8 cellular contexts compared by ENCODE assay signal in the genomic region with DNA sequence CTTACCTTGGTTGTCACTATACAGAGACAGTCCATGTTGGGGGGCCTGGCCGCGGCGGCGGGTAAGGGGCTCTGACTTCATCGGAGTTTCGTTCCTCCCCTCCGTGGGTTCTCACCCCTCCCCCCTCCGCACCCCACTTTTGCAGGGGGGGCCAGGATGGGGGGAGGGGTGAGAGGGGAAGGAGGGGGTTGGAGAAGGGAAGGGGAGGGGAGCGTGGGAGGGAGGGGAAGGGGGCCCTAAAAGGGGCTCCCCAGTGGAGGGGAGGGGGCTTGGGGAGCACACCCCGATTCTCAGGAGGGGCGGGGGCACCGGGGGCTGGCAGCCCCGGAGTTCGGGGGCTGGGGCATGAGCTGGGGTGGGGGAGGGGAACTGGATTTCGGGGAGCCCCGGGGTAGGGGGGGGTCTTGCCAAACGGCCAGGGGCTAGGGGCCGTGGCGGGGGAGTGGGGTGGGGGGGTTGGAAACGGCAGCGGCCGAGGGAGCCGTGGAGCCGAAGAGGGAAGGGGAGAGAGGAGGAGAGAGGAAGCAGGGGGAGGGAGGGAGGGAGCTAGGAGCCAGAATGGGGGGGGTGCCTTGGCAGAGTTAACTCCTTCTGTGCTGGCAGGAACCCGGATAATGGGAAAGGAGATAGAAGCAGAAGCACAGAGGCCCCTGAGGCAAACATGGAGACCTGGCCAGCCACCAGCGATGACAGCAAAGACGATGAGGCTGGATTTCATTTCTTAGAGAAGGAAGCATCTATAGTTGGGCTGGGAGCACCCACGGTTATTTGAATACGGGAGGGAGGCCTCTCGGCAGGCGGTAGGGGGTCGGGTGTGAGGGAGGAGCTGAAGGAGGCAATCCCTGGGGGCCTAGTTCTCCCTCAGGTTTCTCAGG. TPM values are rescaled to one million over a fixed set of nuclear protein-coding genes. Genes with fewer than 3 reads are reported as not detected.
DNase-seq lines count a peak whose midpoint lies in the region; ATAC-seq, FAIRE-seq and TF ChIP-seq lines count a peak whose summit lies in the region.

No MANE protein-coding gene starts in this region.

- peak overlapping the region; percentile 71 for H3K4me3 ChIP-seq in BLaER1
- H3K4me3 ChIP-seq in epithelial cell of proximal tubule (ENCODE audit: low read depth, low read length), result peak overlapping the region; percentile 65

- H3K4me1 ChIP-seq in BLaER1, result peaks cover 78% of the 10 kb centered on the region

- H3K9me3 Mint-ChIP-seq in natural killer cell treated with Interleukin-12 subunit alpha and Interleukin-12 subunit beta and Interleukin-15 and Interleukin-18, amount 100 ng/mL, for 72 hours, result no peaks in the 10 kb centered on the region

- H3K27me3 Mint-ChIP-seq in natural killer cell treated with Interleukin-12 subunit alpha and Interleukin-12 subunit beta and Interleukin-15 and Interleukin-18, amount 100 ng/mL, for 72 hours, result peaks cover under 1 to 1% of the 10 kb centered on the region in 2 donors

- no peaks in the 10 kb centered on the region for H3K27me3 ChIP-seq in BLaER1

- peak overlapping the region; percentile 99 for H3K4me2 ChIP-seq in BLaER1

- POLR2A ChIA-PET in HEK293T (lab: Yijun Ruan, JAX), result interaction anchor here (0.6 to 9.3 kb wide), 2 partner anchors 21 to 74 kb away, joined by 3 to 166 read pairs; partner anchors contain the start of genes DVL2, GABARAP and PHF23

- H3K36me3 Mint-ChIP-seq in natural killer cell treated with Interleukin-12 subunit alpha and Interleukin-12 subunit beta and Interleukin-15 and Interleukin-18, amount 100 ng/mL, for 72 hours, result no peaks in the 10 kb centered on the region

- peak overlapping the region; percentile 94 for H3K9ac ChIP-seq in BLaER1

- H3K4me3 Mint-ChIP-seq in natural killer cell treated with Interleukin-12 subunit alpha and Interleukin-12 subunit beta and Interleukin-15 and Interleukin-18, amount 100 ng/mL, for 72 hours, result peak overlapping the region; percentile 38

- no peak for ATAC-seq in natural killer cell treated with Interleukin-12 subunit alpha and Interleukin-12 subunit beta and Interleukin-15 and Interleukin-18, amount 100 ng/mL, for 72 hours
- ATAC-seq in GM21423 (IDR thresholded peaks at IDR 0.05; ENCODE audit: unreplicated experiment), result no peak

- FAIRE-seq in RCC 7860 (lab: Jason Lieb, UNC), result no peak

- H3K9me3 ChIP-seq in BLaER1, result no peaks in the 10 kb centered on the region

- H3K27ac Mint-ChIP-seq in natural killer cell treated with Interleukin-12 subunit alpha and Interleukin-12 subunit beta and Interleukin-15 and Interleukin-18, amount 100 ng/mL, for 72 hours, result peak overlapping the region; percentile 60 to 98

- TF ChIP-seq CTCF in epithelial cell of proximal tubule (conservative IDR thresholded peaks at IDR 0.05; ENCODE audit: low read depth, low read length), result no peak

- DNase-seq in HEK293T (ENCODE audit: extremely low spot score) (peak; percentile 39), T1000 (lab: John Stamatoyannopoulos, UW) (peak; percentile 43), epithelial cell of proximal tubule (ENCODE audit: low read depth) (no peak), MV-4-11 (lab: John Stamatoyannopoulos, UW) (no peak), RCC 7860 (ENCODE audit: low spot score) (no peak)
- no peak for DNase-seq in natural killer cell treated with Interleukin-12 subunit alpha and Interleukin-12 subunit beta and Interleukin-15 and Interleukin-18, amount 100 ng/mL, for 72 hours (ENCODE audit: low spot score)

- peak overlapping the region; percentile 92 for H3K27ac ChIP-seq in BLaER1

- H3K36me3 ChIP-seq in BLaER1, result peaks cover 14% of the 10 kb centered on the region

- peaks cover 58% of the 10 kb centered on the region in 2 donors for H3K4me1 Mint-ChIP-seq in natural killer cell treated with Interleukin-12 subunit alpha and Interleukin-12 subunit beta and Interleukin-15 and Interleukin-18, amount 100 ng/mL, for 72 hours (ENCODE audit: low read depth in 2 of 2)

- CTCF ChIA-PET in HEK293T (lab: Yijun Ruan, JAX), result no interaction called here

- H4K20me1 ChIP-seq in BLaER1, result peaks cover 56% of the 10 kb centered on the region

TF ChIP-seq in HEK293T, 16 proteins besides CTCF, POLR2A, EP300 and RAD21:
- TF ChIP-seq, protein P1, sequence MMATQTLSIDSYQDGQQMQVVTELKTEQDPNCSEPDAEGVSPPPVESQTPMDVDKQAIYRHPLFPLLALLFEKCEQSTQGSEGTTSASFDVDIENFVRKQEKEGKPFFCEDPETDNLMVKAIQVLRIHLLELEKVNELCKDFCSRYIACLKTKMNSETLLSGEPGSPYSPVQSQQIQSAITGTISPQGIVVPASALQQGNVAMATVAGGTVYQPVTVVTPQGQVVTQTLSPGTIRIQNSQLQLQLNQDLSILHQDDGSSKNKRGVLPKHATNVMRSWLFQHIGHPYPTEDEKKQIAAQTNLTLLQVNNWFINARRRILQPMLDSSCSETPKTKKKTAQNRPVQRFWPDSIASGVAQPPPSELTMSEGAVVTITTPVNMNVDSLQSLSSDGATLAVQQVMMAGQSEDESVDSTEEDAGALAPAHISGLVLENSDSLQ (IDR thresholded peaks at IDR 0.05), result no peak
- TF ChIP-seq TARDBP (IDR thresholded peaks at IDR 0.05) (no peak), ZNF384 (IDR thresholded peaks at IDR 0.05) (no peak), L3MBTL2 (conservative IDR thresholded peaks at IDR 0.05) (no peak), SUZ12 (IDR thresholded peaks at IDR 0.05) (no peak), LEF1 (IDR thresholded peaks at IDR 0.05; ENCODE audit: borderline replicate concordance) (no peak), FOXK2 (IDR thresholded peaks at IDR 0.05) (no peak), ELF4 (IDR thresholded peaks at IDR 0.05) (no peak)
TF ChIP-seq in HEK293T: peak in this region for 0.

RNA-seq across cellular contexts. Expression of gene DLG4, which starts 2.3 kb away (rescaled TPM):
- 2.6 and 7.8 TPM in 2 replicates for total RNA-seq in epithelial cell of proximal tubule
- total RNA-seq in natural killer cell treated with Interleukin-12 subunit alpha and Interleukin-12 subunit beta and Interleukin-15 and Interleukin-18, amount 100 ng/mL, for 72 hours, result 1 to 10 TPM; 3.3 to 8.3 TPM

RNA-seq across cellular contexts. Expression of gene ACADVL, which starts 2.4 kb away (rescaled TPM):
- 320 and 573 TPM in 2 replicates for total RNA-seq in epithelial cell of proximal tubule
- 100 to 1,000 TPM; 651 to 710 TPM for total RNA-seq in natural killer cell treated with Interleukin-12 subunit alpha and Interleukin-12 subunit beta and Interleukin-15 and Interleukin-18, amount 100 ng/mL, for 72 hours

RNA-seq across cellular contexts. Expression of gene DVL2, which starts 17.0 kb away (rescaled TPM):
- total RNA-seq in epithelial cell of proximal tubule, result 46.5 and 68.0 TPM in 2 replicates
- total RNA-seq in natural killer cell treated with Interleukin-12 subunit alpha and Interleukin-12 subunit beta and Interleukin-15 and Interleukin-18, amount 100 ng/mL, for 72 hours, result 10 to 100 TPM; 35.1 to 61.6 TPM

RNA-seq across cellular contexts. Expression of gene PHF23, which starts 21.9 kb away (rescaled TPM):
- total RNA-seq in epithelial cell of proximal tubule, result 27.1 and 42.8 TPM in 2 replicates
- total RNA-seq in natural killer cell treated with Interleukin-12 subunit alpha and Interleukin-12 subunit beta and Interleukin-15 and Interleukin-18, amount 100 ng/mL, for 72 hours, result 10 to 100 TPM; 40.1 to 55.2 TPM

RNA-seq across cellular contexts. Expression of gene GABARAP, which starts 24.9 kb away (rescaled TPM):
- total RNA-seq in epithelial cell of proximal tubule, result 298 and 570 TPM in 2 replicates
- total RNA-seq in natural killer cell treated with Interleukin-12 subunit alpha and Interleukin-12 subunit beta and Interleukin-15 and Interleukin-18, amount 100 ng/mL, for 72 hours, result 100 to 1,000 TPM; 197 to 277 TPM

Comparison
In these comparisons a context has a peak if more than half of its experiments do, and no peak if none do; other contexts are left out.
1. DNase-seq: peak in HEK293T (single experiment) and T1000 (single experiment); none in epithelial cell of proximal tubule (single experiment), natural killer cell treated with Interleukin-12 subunit alpha and Interleukin-12 subunit beta and Interleukin-15 and Interleukin-18, amount 100 ng/mL, for 72 hours (single experiment), MV-4-11 (single experiment) and RCC 7860 (single experiment).